ENCODE assay signal across 12 cellular contexts in genomic region chr16:75527825-75528299, GRCh38. TPM values are rescaled to one million over a fixed set of nuclear protein-coding genes. Genes with fewer than 3 reads are reported as not detected.
"Had no signal": no experiment of that assay in that cellular context is flagged by ENCODE, and none has a peak within 500 bp of the region (broad histone marks: within the 10 kb centered on the region; RNA-seq: fewer than 3 reads in every experiment).

No MANE protein-coding gene starts in this region.

- H3K4me3 ChIP-seq: thyroid gland had no signal

- H3K4me1 ChIP-seq: thyroid gland had no signal

- H3K27me3 ChIP-seq: brain microvascular endothelial cell, thyroid gland had no signal

- DNase-seq: activated effector memory CD4-positive, alpha-beta T cell treated with Interleukin-2 at 50 U/mL for 16 hours; activated T-cell treated with anti-CD3 and anti-CD28 coated beads, Interleukin-2, amount 50 U/mL, for 1 hour; amniotic stem cell; brain microvascular endothelial cell; dermis blood vessel endothelial cell; erythroblast; immature natural killer cell; stimulated activated CD4-positive, alpha-beta T cell treated with anti-CD3 and anti-CD28 coated beads, Interleukin-15, amount 100 ng/mL, for 24 hours; stimulated activated CD4-positive, alpha-beta T cell treated with anti-CD3 and anti-CD28 coated beads, Interleukin-4, amount 100 ng/mL, for 4 hours; thyroid gland had no signal

- H3K36me3 ChIP-seq: brain microvascular endothelial cell, thyroid gland had no signal

- H3K9me3 ChIP-seq: thyroid gland had no signal

- H3K27ac ChIP-seq: brain microvascular endothelial cell, thyroid gland had no signal

- ATAC-seq: activated naive CD4-positive, alpha-beta T cell treated with anti-CD3 and anti-CD28 coated beads, Interleukin-2, amount 50 U/mL, for 72 hours had no signal

RNA-seq across cellular contexts. Expression of gene CHST5, which starts 8.0 kb away (rescaled TPM):
- total RNA-seq: dermis blood vessel endothelial cell, lung microvascular endothelial cell had no signal
- polyA plus RNA-seq: immature natural killer cell had no signal

RNA-seq across cellular contexts. Expression of gene CHST6, which starts 32.6 kb away (rescaled TPM):
- total RNA-seq: activated naive CD4-positive, alpha-beta T cell treated with anti-CD3 and anti-CD28 coated beads, Interleukin-2, amount 50 U/mL, for 72 hours had no signal
- polyA plus RNA-seq: immature natural killer cell had no signal
